9 cellular contexts compared by ENCODE assay signal in genomic region chr2:28557389-28558119, GRCh38.
"Had no signal": no experiment of that assay in that cellular context is flagged by ENCODE, and none has a peak within 500 bp of the region (broad histone marks: within the 10 kb centered on the region; RNA-seq: fewer than 3 reads in every experiment).

No MANE protein-coding gene starts in this region.

- H3K4me1 ChIP-seq: psoas muscle, right lobe of liver, spleen had no signal

- H3K4me3 ChIP-seq: psoas muscle, right lobe of liver, spleen, thoracic aorta had no signal

- FAIRE-seq: kidney had no signal

- DNase-seq: activated naive CD4-positive, alpha-beta T cell treated with anti-CD3 and anti-CD28 coated beads, Interleukin-2, amount 10 ng/mL, durations not matched to agents 7 days and 5 days; kidney; nephron progenitor cell; psoas muscle; spleen had no signal

- ATAC-seq: activated CD4-positive, CD25-positive, alpha-beta regulatory T cell treated with anti-CD3 and anti-CD28 coated beads, Interleukin-2, amount 50 U/mL, for 24 hours; activated T-helper 17 cell treated with anti-CD3 and anti-CD28 coated beads, Interleukin-2, amount 50 U/mL, for 72 hours; psoas muscle had no signal

- H3K27ac ChIP-seq: psoas muscle, right lobe of liver, spleen, thoracic aorta had no signal

- H3K9me3 ChIP-seq: psoas muscle, right lobe of liver, spleen, thoracic aorta had no signal

- H3K27me3 ChIP-seq: right lobe of liver, spleen had no signal

- H3K36me3 ChIP-seq: right lobe of liver, spleen, thoracic aorta had no signal
